Comparison of ENCODE assay signal across 15 cellular contexts in genomic region chr4:155072417-155072816, GRCh38.
"Had no signal": no experiment of that assay in that cellular context is flagged by ENCODE, and none has a peak within 500 bp of the region (broad histone marks: within the 10 kb centered on the region; RNA-seq: fewer than 3 reads in every experiment).

No MANE protein-coding gene starts in this region.

- H3K27ac ChIP-seq: heart left ventricle, tibial artery, vagina had no signal

- H3K4me3 Mint-ChIP-seq: activated naive CD8-positive, alpha-beta T cell; brain; central memory CD8-positive, alpha-beta T cell; naive thymus-derived CD4-positive, alpha-beta T cell had no signal

- ATAC-seq: heart left ventricle; left lobe of liver; naive thymus-derived CD4-positive, alpha-beta T cell had no signal

- H3K27me3 ChIP-seq: heart left ventricle, tibial artery, vagina had no signal

- H3K4me3 ChIP-seq: heart left ventricle, tibial artery, vagina had no signal

- DNase-seq: activated CD4-positive, CD25-positive, alpha-beta regulatory T cell; activated effector memory CD4-positive, alpha-beta T cell treated with anti-CD3 and anti-CD28 coated beads, Interleukin-2, amount 50 U/mL, for 16 hours; activated T-cell treated with anti-CD3 and anti-CD28 coated beads, Interleukin-2, amount 50 U/mL, for 1 hour; amygdala; cortex of kidney; effector CD8-positive, alpha-beta T cell; heart left ventricle; mammary epithelial cell; naive thymus-derived CD4-positive, alpha-beta T cell; tibial artery had no signal

- H3K4me1 ChIP-seq: heart left ventricle, vagina had no signal

- H3K36me3 ChIP-seq: heart left ventricle, tibial artery, vagina had no signal

- H3K9me3 ChIP-seq: heart left ventricle, tibial artery, vagina had no signal

- H3K27ac Mint-ChIP-seq: activated naive CD8-positive, alpha-beta T cell; brain; naive thymus-derived CD4-positive, alpha-beta T cell had no signal

- H3K4me1 Mint-ChIP-seq: brain; central memory CD8-positive, alpha-beta T cell; naive thymus-derived CD4-positive, alpha-beta T cell had no signal

- H3K36me3 Mint-ChIP-seq: activated naive CD8-positive, alpha-beta T cell; brain; naive thymus-derived CD4-positive, alpha-beta T cell had no signal

- H3K27me3 Mint-ChIP-seq: brain; central memory CD8-positive, alpha-beta T cell had no signal
